2 cellular contexts compared by ENCODE assay signal in the genomic region with DNA sequence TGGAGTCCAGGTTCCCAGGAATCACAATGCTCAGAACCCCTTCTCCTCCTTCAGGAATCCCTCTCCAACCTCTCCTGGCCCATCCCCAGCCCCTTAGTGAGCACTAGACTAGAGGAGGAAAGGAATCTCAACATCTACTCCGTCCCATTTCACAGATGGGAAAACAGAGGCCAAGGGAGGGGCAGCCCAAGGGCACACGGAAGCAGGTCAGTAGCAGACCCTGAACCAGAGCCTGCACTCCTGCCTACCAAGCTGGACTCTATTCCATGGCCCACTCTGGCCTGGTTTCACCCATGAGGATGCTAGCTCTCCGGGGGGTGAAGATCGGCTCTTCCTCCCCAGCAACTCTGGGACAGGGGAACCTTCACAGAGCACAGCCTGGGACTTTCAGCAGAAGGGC.
TF ChIP-seq lines count a peak whose summit lies in the region.

No MANE protein-coding gene starts in this region.

TF ChIP-seq in IMR-90, 13 proteins besides CTCF, POLR2A, EP300 and RAD21:
- TF ChIP-seq, protein P1, sequence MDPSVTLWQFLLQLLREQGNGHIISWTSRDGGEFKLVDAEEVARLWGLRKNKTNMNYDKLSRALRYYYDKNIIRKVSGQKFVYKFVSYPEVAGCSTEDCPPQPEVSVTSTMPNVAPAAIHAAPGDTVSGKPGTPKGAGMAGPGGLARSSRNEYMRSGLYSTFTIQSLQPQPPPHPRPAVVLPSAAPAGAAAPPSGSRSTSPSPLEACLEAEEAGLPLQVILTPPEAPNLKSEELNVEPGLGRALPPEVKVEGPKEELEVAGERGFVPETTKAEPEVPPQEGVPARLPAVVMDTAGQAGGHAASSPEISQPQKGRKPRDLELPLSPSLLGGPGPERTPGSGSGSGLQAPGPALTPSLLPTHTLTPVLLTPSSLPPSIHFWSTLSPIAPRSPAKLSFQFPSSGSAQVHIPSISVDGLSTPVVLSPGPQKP (IDR thresholded peaks at IDR 0.05; ENCODE audit: borderline replicate concordance, low read depth, low read length), result no peak
- TF ChIP-seq BHLHE40 (IDR thresholded peaks at IDR 0.05; ENCODE audit: low read depth, low read length) (no peak), CHD1 (IDR thresholded peaks at IDR 0.05; ENCODE audit: low read depth, low read length) (no peak), RFX5 (IDR thresholded peaks at IDR 0.05; ENCODE audit: low read depth, low read length) (no peak), RCOR1 (IDR thresholded peaks at IDR 0.05; ENCODE audit: insufficient replicate concordance, low read length) (no peak), FOS (IDR thresholded peaks at IDR 0.05; ENCODE audit: low read depth, low read length) (no peak), MAZ (IDR thresholded peaks at IDR 0.05; ENCODE audit: borderline replicate concordance, low read depth, low read length) (no peak), CEBPB (IDR thresholded peaks at IDR 0.05; ENCODE audit: low read depth, low read length) (no peak), MXI1 (IDR thresholded peaks at IDR 0.05; ENCODE audit: borderline replicate concordance, low read depth, low read length) (no peak), SMC3 (IDR thresholded peaks at IDR 0.05; ENCODE audit: low read depth, low read length) (no peak), NFE2L2 (IDR thresholded peaks at IDR 0.05; ENCODE audit: low read depth, low read length) (no peak), MAFK (IDR thresholded peaks at IDR 0.05; ENCODE audit: low read depth, low read length) (no peak)
- TF ChIP-seq, protein P2, sequence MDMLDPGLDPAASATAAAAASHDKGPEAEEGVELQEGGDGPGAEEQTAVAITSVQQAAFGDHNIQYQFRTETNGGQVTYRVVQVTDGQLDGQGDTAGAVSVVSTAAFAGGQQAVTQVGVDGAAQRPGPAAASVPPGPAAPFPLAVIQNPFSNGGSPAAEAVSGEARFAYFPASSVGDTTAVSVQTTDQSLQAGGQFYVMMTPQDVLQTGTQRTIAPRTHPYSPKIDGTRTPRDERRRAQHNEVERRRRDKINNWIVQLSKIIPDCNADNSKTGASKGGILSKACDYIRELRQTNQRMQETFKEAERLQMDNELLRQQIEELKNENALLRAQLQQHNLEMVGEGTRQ (IDR thresholded peaks at IDR 0.05; ENCODE audit: low read depth, low read length), result no peak
TF ChIP-seq in IMR-90: peak in this region for 0.

TF ChIP-seq in GM12878, 131 proteins besides CTCF, POLR2A, EP300 and RAD21:
- TF ChIP-seq IKZF2 (IDR thresholded peaks at IDR 0.05), result no peak
- no peak for TF ChIP-seq MTA2 (IDR thresholded peaks at IDR 0.05; ENCODE audit: low read depth)
- TF ChIP-seq STAT1 (conservative IDR thresholded peaks at IDR 0.05), result no peak
- TF ChIP-seq SMAD5 (IDR thresholded peaks at IDR 0.05; ENCODE audit: low read depth), result no peak
- no peak for TF ChIP-seq LARP7 (IDR thresholded peaks at IDR 0.05)
TF ChIP-seq in GM12878: peak in this region for 0.
